ENCODE assay signal across 27 cellular contexts in genomic region chr16:86573215-86573614, GRCh38. TPM values are rescaled to one million over a fixed set of nuclear protein-coding genes. Genes with fewer than 3 reads are reported as not detected.
DNase-seq lines count a peak whose midpoint lies in the region; FAIRE-seq and TF ChIP-seq lines count a peak whose summit lies in the region.
"Had no signal": no experiment of that assay in that cellular context is flagged by ENCODE, and none has a peak within 500 bp of the region (broad histone marks: within the 10 kb centered on the region; RNA-seq: fewer than 3 reads in every experiment).

No MANE protein-coding gene starts in this region.

- H3K9me1 ChIP-seq in endothelial cell of umbilical vein (replicated peaks; ENCODE audit: control insufficient read depth, extremely low read depth, insufficient read depth, low read length) = no peaks in the 10 kb centered on the region

- H3K27ac ChIP-seq in SJSA1 (peak overlapping the region; percentile 82; the same call in 1 of the 2 replicates), endothelial cell of umbilical vein (ENCODE audit: insufficient read depth, low read depth, low read length) (peak overlapping the region; percentile 78)
- H3K27ac ChIP-seq: KMS-11, spleen, stomach, upper lobe of left lung had no signal

- no peaks in the 10 kb centered on the region for H4K20me1 ChIP-seq in endothelial cell of umbilical vein (replicated peaks; ENCODE audit: control insufficient read depth, extremely low read depth, insufficient read depth, low read length)

- H3K9me3 ChIP-seq in SJSA1 (replicated peaks) (no peaks in the 10 kb centered on the region), endothelial cell of umbilical vein (replicated peaks; ENCODE audit: control insufficient read depth, insufficient read depth, low read length) (no peaks in the 10 kb centered on the region)
- H3K9me3 ChIP-seq: spleen, stomach, upper lobe of left lung had no signal

- H3K9me3 Mint-ChIP-seq in osteocyte (ENCODE audit: unreplicated experiment) = no peaks in the 10 kb centered on the region
- no peaks in the 10 kb centered on the region for H3K9me3 Mint-ChIP-seq in T-helper 2 cell treated with Interferon-gamma antibody and Interleukin-4, amounts not matched to agents 5 μg/mL and 100 μg/mL, for 36 hours
- H3K9me3 Mint-ChIP-seq: activated CD8-positive, alpha-beta T cell treated with anti-CD3 and anti-CD28 coated beads for 36 hours; immature natural killer cell; naive thymus-derived CD4-positive, alpha-beta T cell had no signal

- H3K27me3 ChIP-seq in SJSA1 (replicated peaks) = no peaks in the 10 kb centered on the region
- H3K27me3 ChIP-seq in endothelial cell of umbilical vein (ENCODE audit: control insufficient read depth in 2 of 2, insufficient read depth in 2 of 2, low read length in 2 of 2) = no peaks in the 10 kb centered on the region

- BruUV-seq in endothelial cell of umbilical vein (replicated peaks; lab: Mats Ljungman, UMichigan) = no TSS peak

- CTCF ChIA-PET in endothelial cell of umbilical vein (lab: Charles Lee) = interaction anchor here (1.1 to 1.5 kb wide), 4 partner anchors 9 to 489 kb away, joined by 3 to 4 read pairs (median 3); no protein-coding TSS in a partner anchor

- peak overlapping the region; percentile 93 for H3K4me3 Mint-ChIP-seq in osteocyte (ENCODE audit: unreplicated experiment)
- H3K4me3 Mint-ChIP-seq in T-helper 2 cell treated with Interferon-gamma antibody and Interleukin-4, amounts not matched to agents 5 μg/mL and 100 μg/mL, for 36 hours = no peak overlapping the region
- H3K4me3 Mint-ChIP-seq: activated CD8-positive, alpha-beta T cell treated with anti-CD3 and anti-CD28 coated beads for 36 hours; immature natural killer cell; naive thymus-derived CD4-positive, alpha-beta T cell had no signal

- H2AFZ ChIP-seq in endothelial cell of umbilical vein (ENCODE audit: low read depth, low read length) = no peak overlapping the region

- peaks cover 89% of the 10 kb centered on the region for H3K79me2 ChIP-seq in endothelial cell of umbilical vein (ENCODE audit: control insufficient read depth, insufficient read depth, low read length)

- H3K4me3 ChIP-seq in SJSA1 (no peak overlapping the region), endothelial cell of umbilical vein (replicated peaks in 1 of 3; ENCODE audit: insufficient read depth in 1 of 3, low read depth in 1 of 3, low read length in 3 of 3) (no peak overlapping the region)
- H3K4me3 ChIP-seq: spleen, stomach, upper lobe of left lung had no signal

- H3K4me1 Mint-ChIP-seq in osteocyte (ENCODE audit: unreplicated experiment) = peaks cover 69% of the 10 kb centered on the region
- peaks cover 6% of the 10 kb centered on the region for H3K4me1 Mint-ChIP-seq in T-helper 2 cell treated with Interferon-gamma antibody and Interleukin-4, amounts not matched to agents 5 μg/mL and 100 μg/mL, for 36 hours (ENCODE audit: low read depth)

- TF ChIP-seq CTCF in endothelial cell of umbilical vein (IDR thresholded peaks at IDR 0.05; ENCODE audit: extremely low read depth in 1 of 2, insufficient read depth in 1 of 2, low read depth in 1 of 2, low read length in 2 of 2) (no peak), osteocyte (IDR thresholded peaks at IDR 0.05) (no peak)

- peak; percentile 61 for TF ChIP-seq POLR2A in endothelial cell of umbilical vein (IDR thresholded peaks at IDR 0.05; ENCODE audit: low read depth, low read length)

- POLR2A ChIA-PET in endothelial cell of umbilical vein (lab: Charles Lee) = no interaction called here

- H3K27ac Mint-ChIP-seq in osteocyte (ENCODE audit: unreplicated experiment) = peak overlapping the region; percentile 100
- H3K27ac Mint-ChIP-seq in T-helper 2 cell treated with Interferon-gamma antibody and Interleukin-4, amounts not matched to agents 5 μg/mL and 100 μg/mL, for 36 hours = no peak overlapping the region
- H3K27ac Mint-ChIP-seq: activated CD8-positive, alpha-beta T cell treated with anti-CD3 and anti-CD28 coated beads for 36 hours; immature natural killer cell; naive thymus-derived CD4-positive, alpha-beta T cell; progenitor cell of endocrine pancreas had no signal

- FAIRE-seq in G401.6 (lab: Jason Lieb, UNC) (peak; percentile 21), endothelial cell of umbilical vein (lab: Jason Lieb, UNC) (peak; percentile 40)

- H3K4me1 ChIP-seq in SJSA1 (replicated peaks) (peaks cover 59% of the 10 kb centered on the region), endothelial cell of umbilical vein (ENCODE audit: control insufficient read depth, extremely low read depth, insufficient read depth, low read length) (peaks cover 56% of the 10 kb centered on the region)

- H3K9ac ChIP-seq in endothelial cell of umbilical vein (replicated peaks; ENCODE audit: extremely low read depth, insufficient read depth, low read length) = no peak overlapping the region
- H3K9ac ChIP-seq: KMS-11 had no signal

- intact Hi-C loops in endothelial cell of umbilical vein (cut with micrococcal nuclease) = no loop called here

- peak overlapping the region; percentile 76 for H3K4me2 ChIP-seq in endothelial cell of umbilical vein (ENCODE audit: insufficient read depth, low read length)
- H3K4me2 ChIP-seq: KMS-11 had no signal

- dilution Hi-C loops in endothelial cell of umbilical vein (cut with MboI; ENCODE audit: extremely low pct_ligation_motif_present, low sequenced_read_pairs) = no loop called here

- no peaks in the 10 kb centered on the region for H3K27me3 Mint-ChIP-seq in osteocyte (ENCODE audit: unreplicated experiment)
- peaks cover 73% of the 10 kb centered on the region for H3K27me3 Mint-ChIP-seq in T-helper 2 cell treated with Interferon-gamma antibody and Interleukin-4, amounts not matched to agents 5 μg/mL and 100 μg/mL, for 36 hours (ENCODE audit: low read depth)

- DNase-seq in SJSA1 (ENCODE audit: low read depth in 1 of 2, low spot score in 2 of 2) (peak in 1 of 2 experiments; percentile 71), endothelial cell of umbilical vein (ENCODE audit: low read depth, low spot score) (no peak), osteocyte (ENCODE audit: extremely low spot score, unreplicated experiment) (no peak), hypothalamus (lab: John Stamatoyannopoulos, UW) (no peak), cortex of kidney (lab: John Stamatoyannopoulos, UW) (no peak)
- DNase-seq in T-helper 2 cell treated with Interferon-gamma antibody and Interleukin-4, amounts not matched to agents 5 μg/mL and 100 μg/mL, for 36 hours (ENCODE audit: low spot score) = no peak
- DNase-seq: activated CD8-positive, alpha-beta T cell treated with anti-CD3 and anti-CD28 coated beads for 36 hours; activated naive CD4-positive, alpha-beta T cell treated with Interleukin-2 at 50 U/mL for 16 hours; activated T-cell treated with anti-CD3 and anti-CD28 coated beads, Interleukin-2, amount 50 U/mL, for 1 hour; DMS79; HCEC 1CT; head of caudate nucleus; immature natural killer cell; naive thymus-derived CD4-positive, alpha-beta T cell; NCI-H1048; NCI-H1930; NCI-H2227 treated with DMSO at 0.1 percent for 48 hours; NCI-H748 treated with DMSO at 0.1 percent for 48 hours; OCI-M1; spleen; stomach; upper lobe of left lung had no signal

- peaks cover 47% of the 10 kb centered on the region for H3K36me3 Mint-ChIP-seq in osteocyte (ENCODE audit: unreplicated experiment)
- no peaks in the 10 kb centered on the region for H3K36me3 Mint-ChIP-seq in T-helper 2 cell treated with Interferon-gamma antibody and Interleukin-4, amounts not matched to agents 5 μg/mL and 100 μg/mL, for 36 hours (ENCODE audit: low read depth)
- H3K36me3 Mint-ChIP-seq: immature natural killer cell; naive thymus-derived CD4-positive, alpha-beta T cell had no signal

- H3K36me3 ChIP-seq in SJSA1 (peaks cover 84% of the 10 kb centered on the region), endothelial cell of umbilical vein (ENCODE audit: control insufficient read depth in 2 of 2, extremely low read depth in 1 of 2, insufficient read depth in 2 of 2, low read length in 2 of 2) (peaks cover 5 to 10% of the 10 kb centered on the region in 2 experiments)
- H3K36me3 ChIP-seq: spleen, stomach, upper lobe of left lung had no signal

TF ChIP-seq in endothelial cell of umbilical vein, 7 proteins besides CTCF, POLR2A, EP300 and RAD21 (continues in another document):
- TF ChIP-seq POLR2AphosphoS5 (IDR thresholded peaks at IDR 0.05; ENCODE audit: insufficient read depth, low read depth, low read length) (no peak), MYC (IDR thresholded peaks at IDR 0.05; ENCODE audit: low read depth, low read length) (no peak)

RNA-seq across cellular contexts. Expression of gene FOXL1, which starts 5.1 kb away (rescaled TPM):
- total RNA-seq in SJSA1 (2014; rRNA removed; shearing (Covaris generic)) = 39.4 and 43.2 TPM in 2 replicates
- total RNA-seq in endothelial cell of umbilical vein = 3.8 and 4.2 TPM in 2 replicates
- polyA plus RNA-seq in endothelial cell of umbilical vein = 2.8 and 3.2 TPM in 2 replicates
- 1.0 and 1.5 TPM in 2 replicates for polyA plus RNA-seq in endothelial cell of umbilical vein (2011; cell fraction: cytosol; rRNA removed)
- 1.8 and 3.0 TPM in 2 replicates for polyA plus RNA-seq in endothelial cell of umbilical vein (2011; cell fraction: nucleus; rRNA removed)
- 1.1 and 1.4 TPM in 2 replicates for polyA plus RNA-seq in endothelial cell of umbilical vein (2012)
- polyA minus RNA-seq in endothelial cell of umbilical vein = 0.78 and 0.98 TPM in 2 replicates
- polyA minus RNA-seq in endothelial cell of umbilical vein (2011; cell fraction: cytosol; rRNA and poly(A)+ RNA removed) = 2.5 TPM
- polyA minus RNA-seq in endothelial cell of umbilical vein (2011; cell fraction: nucleus; rRNA and poly(A)+ RNA removed) = 1.9 and 4.6 TPM in 2 replicates
- total RNA-seq in osteocyte = 6.4 and 9.3 TPM in 2 replicates
- total RNA-seq: activated CD8-positive, alpha-beta T cell treated with anti-CD3 and anti-CD28 coated beads for 36 hours; naive thymus-derived CD4-positive, alpha-beta T cell; progenitor cell of endocrine pancreas; spleen; T-helper 2 cell treated with Interferon-gamma antibody and Interleukin-4, amounts not matched to agents 100 ng/mL and 5 ng/mL, for 36 hours had no signal
- polyA plus RNA-seq: immature natural killer cell; naive thymus-derived CD4-positive, alpha-beta T cell had no signal

RNA-seq across cellular contexts. Expression of gene FOXC2, which starts 6.6 kb away (rescaled TPM):
- total RNA-seq in SJSA1 (2014; rRNA removed; shearing (Covaris generic)) = 3.9 and 5.5 TPM in 2 replicates
- 44.0 and 47.0 TPM in 2 replicates for total RNA-seq in endothelial cell of umbilical vein
- 7.2 and 7.7 TPM in 2 replicates for polyA plus RNA-seq in endothelial cell of umbilical vein
- 7.2 and 7.9 TPM in 2 replicates for polyA plus RNA-seq in endothelial cell of umbilical vein (2011; cell fraction: cytosol; rRNA removed)
- polyA plus RNA-seq in endothelial cell of umbilical vein (2011; cell fraction: nucleus; rRNA removed) = 8.5 and 9.7 TPM in 2 replicates
- 54.1 and 60.0 TPM in 2 replicates for polyA plus RNA-seq in endothelial cell of umbilical vein (2012)
- 3.8 and 6.0 TPM in 2 replicates for polyA minus RNA-seq in endothelial cell of umbilical vein
- 3.3 TPM for polyA minus RNA-seq in endothelial cell of umbilical vein (2011; cell fraction: cytosol; rRNA and poly(A)+ RNA removed)
- polyA minus RNA-seq in endothelial cell of umbilical vein (2011; cell fraction: nucleus; rRNA and poly(A)+ RNA removed) = 9.2 and 14.3 TPM in 2 replicates
- total RNA-seq in osteocyte = 91.8 and 93.4 TPM in 2 replicates
- total RNA-seq: activated CD8-positive, alpha-beta T cell treated with anti-CD3 and anti-CD28 coated beads for 36 hours; HT-29; naive thymus-derived CD4-positive, alpha-beta T cell; progenitor cell of endocrine pancreas; spleen; T-helper 2 cell treated with Interferon-gamma antibody and Interleukin-4, amounts not matched to agents 100 ng/mL and 5 ng/mL, for 36 hours had no signal
- polyA plus RNA-seq: immature natural killer cell; naive thymus-derived CD4-positive, alpha-beta T cell had no signal

RNA-seq across cellular contexts. Expression of gene MTHFSD, which starts 18.2 kb away (rescaled TPM):
- total RNA-seq in SJSA1 (2014; rRNA removed; shearing (Covaris generic)) = 9.4 and 11.7 TPM in 2 replicates
- total RNA-seq in endothelial cell of umbilical vein = 21.1 and 23.2 TPM in 2 replicates
- 16.7 and 17.8 TPM in 2 replicates for polyA plus RNA-seq in endothelial cell of umbilical vein
- 6.9 and 9.6 TPM in 2 replicates for polyA plus RNA-seq in endothelial cell of umbilical vein (2011; cell fraction: cytosol; rRNA removed)
- 67.5 and 76.2 TPM in 2 replicates for polyA plus RNA-seq in endothelial cell of umbilical vein (2011; cell fraction: nucleus; rRNA removed)
- 17.6 and 21.9 TPM in 2 replicates for polyA plus RNA-seq in endothelial cell of umbilical vein (2012)
- polyA minus RNA-seq in endothelial cell of umbilical vein = 20.2 and 21.4 TPM in 2 replicates
- 7.2 TPM for polyA minus RNA-seq in endothelial cell of umbilical vein (2011; cell fraction: cytosol; rRNA and poly(A)+ RNA removed)
- 27.4 and 36.6 TPM in 2 replicates for polyA minus RNA-seq in endothelial cell of umbilical vein (2011; cell fraction: nucleus; rRNA and poly(A)+ RNA removed)
- 12.1 and 14.1 TPM in 2 replicates for total RNA-seq in osteocyte
